Comparison of ENCODE assay signal across 29 cellular contexts in the genomic region with DNA sequence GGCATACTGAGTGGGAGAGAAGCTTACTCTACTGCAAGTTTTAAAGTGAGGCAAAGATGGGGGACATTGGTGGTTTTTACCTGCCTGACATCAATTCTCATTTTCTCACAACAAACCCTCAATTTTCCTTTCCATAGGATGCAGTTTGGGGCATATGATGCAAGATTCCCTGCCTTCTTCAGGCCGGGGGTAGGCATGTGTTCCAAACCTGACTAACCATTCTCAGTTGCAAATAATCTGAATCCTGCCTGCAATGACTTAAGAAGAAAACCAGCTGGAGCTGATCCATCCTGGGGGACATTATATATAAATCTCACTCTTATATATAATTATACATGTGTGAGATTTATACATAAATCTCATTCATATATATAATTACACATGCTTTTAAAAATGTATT.
A peak's percentile ranks its signal among the peaks of the same experiment; 100 is the strongest.
DNase-seq lines count a peak whose midpoint lies in the region; ATAC-seq and TF ChIP-seq lines count a peak whose summit lies in the region.
"Had no signal": no experiment of that assay in that cellular context is flagged by ENCODE, and none has a peak within 500 bp of the region (broad histone marks: within the 10 kb centered on the region; RNA-seq: fewer than 3 reads in every experiment).

No MANE protein-coding gene starts in this region.

- no peak for ATAC-seq in HG02642 (IDR thresholded peaks at IDR 0.05; ENCODE audit: poor library complexity, unreplicated experiment)
- ATAC-seq: A549; gastrocnemius medialis; naive thymus-derived CD4-positive, alpha-beta T cell; SK-N-SH treated with all-trans-retinoic acid at 6 μM for 48 hours; WTC11 had no signal

- no peak overlapping the region for H3K4me3 ChIP-seq in breast epithelium
- H3K4me3 ChIP-seq in fibroblast of pulmonary artery (replicated peaks; ENCODE audit: low read depth, low read length) = no peak overlapping the region
- H3K4me3 ChIP-seq: A549, gastrocnemius medialis, ovary, right atrium auricular region had no signal

- no peaks in the 10 kb centered on the region for H3K9me3 ChIP-seq in breast epithelium
- H3K9me3 ChIP-seq: A549, gastrocnemius medialis, ovary, right atrium auricular region had no signal

- POLR2A ChIA-PET in MCF 10A (lab: Yijun Ruan, JAX) = interaction anchor here (0.8 to 1.6 kb wide), 3 partner anchors 9 to 140 kb away, joined by 3 to 10 read pairs (median 9); no protein-coding TSS in a partner anchor

- H3K4me1 ChIP-seq in breast epithelium = no peaks in the 10 kb centered on the region
- H3K4me1 ChIP-seq: A549 had no signal

- CTCF ChIA-PET in MCF 10A (lab: Yijun Ruan, JAX) = interaction anchor here (1.0 kb wide), 1 partner anchor 24 kb away, joined by 3 read pairs; no protein-coding TSS in a partner anchor

- peak overlapping the region; percentile 57 for H3K4me3 Mint-ChIP-seq in MCF 10A (ENCODE audit: unreplicated experiment)
- H3K4me3 Mint-ChIP-seq: activated CD4-positive, alpha-beta memory T cell treated with anti-CD3 and anti-CD28 coated beads for 36 hours; naive thymus-derived CD4-positive, alpha-beta T cell; T-helper 2 cell treated with Interferon-gamma antibody and Interleukin-4, amounts not matched to agents 5 μg/mL and 100 μg/mL, for 36 hours; WTC11 had no signal

- H3K27me3 Mint-ChIP-seq in MCF 10A (ENCODE audit: insufficient read depth, unreplicated experiment) = no peaks in the 10 kb centered on the region
- H3K27me3 Mint-ChIP-seq: activated CD4-positive, alpha-beta memory T cell treated with anti-CD3 and anti-CD28 coated beads for 36 hours; naive thymus-derived CD4-positive, alpha-beta T cell had no signal

- no peak overlapping the region for H3K27ac ChIP-seq in breast epithelium
- H3K27ac ChIP-seq: A549, C4-2B, gastrocnemius medialis, ovary, right atrium auricular region had no signal

- no peaks in the 10 kb centered on the region for H3K36me3 Mint-ChIP-seq in MCF 10A (ENCODE audit: insufficient read depth, unreplicated experiment)

- peaks cover 5% of the 10 kb centered on the region for H3K4me1 Mint-ChIP-seq in MCF 10A (ENCODE audit: insufficient read depth, unreplicated experiment)
- H3K4me1 Mint-ChIP-seq: WTC11 had no signal

- no peaks in the 10 kb centered on the region for H3K27me3 ChIP-seq in breast epithelium
- H3K27me3 ChIP-seq: gastrocnemius medialis, right atrium auricular region had no signal

- no peaks in the 10 kb centered on the region for H3K9me3 Mint-ChIP-seq in MCF 10A (ENCODE audit: unreplicated experiment)

- DNase-seq in MCF 10A (ENCODE audit: unreplicated experiment) (peak; percentile 49), breast epithelium (ENCODE audit: low spot score in 2 of 2) (no peak), amniotic epithelial cell (ENCODE audit: low read depth) (peak; percentile 5), fibroblast of pulmonary artery (ENCODE audit: low read depth) (peak; percentile 16), NCI-H1105 treated with DMSO at 0.1 percent for 48 hours (lab: John Stamatoyannopoulos, UW) (no peak), NCI-H1417 (lab: John Stamatoyannopoulos, UW) (no peak), mucosa of gallbladder (ENCODE audit: low spot score) (no peak)
- DNase-seq: activated CD4-positive, alpha-beta memory T cell treated with anti-CD3 and anti-CD28 coated beads for 36 hours; activated T-cell treated with anti-CD3 and anti-CD28 coated beads, Interleukin-2, amount 50 U/mL, for 1 hour; aorta; gastrocnemius medialis; H7; hypothalamus; islet precursor cell; Karpas-422; naive thymus-derived CD4-positive, alpha-beta T cell; NCI-H1417 treated with DMSO at 0.1 percent for 48 hours; NCI-H2107; NCI-H510A; ovary; stimulated activated CD4-positive, alpha-beta T cell treated with anti-CD3 and anti-CD28 coated beads, Interleukin-15, amount 100 ng/mL, for 24 hours; substantia nigra had no signal

- BruUV-seq in MCF 10A (replicated peaks; lab: Mats Ljungman, UMichigan) = no TSS peak

- H3K36me3 ChIP-seq in breast epithelium = no peaks in the 10 kb centered on the region
- H3K36me3 ChIP-seq: gastrocnemius medialis, ovary, right atrium auricular region had no signal

- H3K27ac Mint-ChIP-seq in MCF 10A (ENCODE audit: low read depth, unreplicated experiment) = peak overlapping the region; percentile 39
- H3K27ac Mint-ChIP-seq: activated CD4-positive, alpha-beta memory T cell treated with anti-CD3 and anti-CD28 coated beads for 36 hours; naive thymus-derived CD4-positive, alpha-beta T cell; T-helper 2 cell treated with Interferon-gamma antibody and Interleukin-4, amounts not matched to agents 5 μg/mL and 100 μg/mL, for 36 hours; WTC11 had no signal

- no peak for TF ChIP-seq POLR2A in breast epithelium (IDR thresholded peaks at IDR 0.05)

- intact Hi-C loops in MCF 10A (cut with micrococcal nuclease) (no loop called here), breast epithelium (cut with DNase I; ENCODE audit: low total_unique reads) (no loop called here)

- TF ChIP-seq CTCF in MCF 10A (IDR thresholded peaks at IDR 0.05; ENCODE audit: unreplicated experiment) = no peak
- TF ChIP-seq CTCF in breast epithelium (IDR thresholded peaks at IDR 0.05) = no peak
- TF ChIP-seq CTCF in fibroblast of pulmonary artery (IDR thresholded peaks at IDR 0.05; ENCODE audit: low read length, missing control alignments) = no peak

Comparison
In these comparisons a context has a peak if more than half of its experiments do, and no peak if none do; other contexts are left out.
1. DNase-seq: peak in MCF 10A (single experiment), amniotic epithelial cell (single experiment) and fibroblast of pulmonary artery (single experiment); none in breast epithelium (0 of 2), NCI-H1105 treated with DMSO at 0.1 percent for 48 hours (single experiment), NCI-H1417 (0 of 3) and mucosa of gallbladder (single experiment).